In genomic region chr15:45231061-45231576, GRCh38 we compare ENCODE assay signal across 21 cellular contexts. TPM values are rescaled to one million over a fixed set of nuclear protein-coding genes. Genes with fewer than 3 reads are reported as not detected.
A peak's percentile ranks its signal among the peaks of the same experiment; 100 is the strongest.
DNase-seq lines count a peak whose midpoint lies in the region; ATAC-seq and TF ChIP-seq lines count a peak whose summit lies in the region.
"Had no signal": no experiment of that assay in that cellular context is flagged by ENCODE, and none has a peak within 500 bp of the region (broad histone marks: within the 10 kb centered on the region; RNA-seq: fewer than 3 reads in every experiment).

No MANE protein-coding gene starts in this region.

- H3K4me1 ChIP-seq in right atrium auricular region (peaks cover 0 to 9% of the 10 kb centered on the region in 2 donors), Peyer's patch (peaks cover 0 to 13% (median 0%) of the 10 kb centered on the region in 4 donors)
- H3K4me1 ChIP-seq: BLaER1, Caco-2 had no signal

- no peak for ATAC-seq in left cardiac atrium
- ATAC-seq: CD8-positive, alpha-beta T cell had no signal

- H3K27ac ChIP-seq in right atrium auricular region, result peak overlapping the region; percentile 67 to 87
- H3K27ac ChIP-seq in Peyer's patch, result peak overlapping the region in 3 of 4 donors; percentile 22 to 79 (median 75)
- H3K27ac ChIP-seq: 22Rv1, BLaER1, C4-2B, GM23248 had no signal

- peak overlapping the region; percentile 59 for H3K4me3 Mint-ChIP-seq in endothelial cell (ENCODE audit: unreplicated experiment)
- H3K4me3 Mint-ChIP-seq: B cell; CD4-positive, CD25-positive, alpha-beta regulatory T cell; CD8-positive, alpha-beta T cell had no signal

- no peak overlapping the region for H3K27ac Mint-ChIP-seq in endothelial cell (ENCODE audit: unreplicated experiment)
- H3K27ac Mint-ChIP-seq: B cell; CD8-positive, alpha-beta T cell had no signal

- no peaks in the 10 kb centered on the region for H3K27me3 ChIP-seq in right atrium auricular region
- no peaks in the 10 kb centered on the region for H3K27me3 ChIP-seq in Peyer's patch
- H3K27me3 ChIP-seq: BLaER1 had no signal

- DNase-seq in right atrium auricular region (ENCODE audit: low spot score) (no peak), left cardiac atrium (no peak), Peyer's patch (peak in 2 of 3 donors; percentile 62 to 71), endothelial cell (ENCODE audit: low spot score) (no peak), mucosa of gallbladder (ENCODE audit: low spot score) (peak; percentile 40), NCI-H82 (lab: John Stamatoyannopoulos, UW) (no peak), NCI-H2171 (lab: John Stamatoyannopoulos, UW) (no peak)
- no peak for DNase-seq in stimulated activated CD4-positive, alpha-beta T cell treated with anti-CD3 and anti-CD28 coated beads, Interleukin-15, amount 100 ng/mL, for 24 hours
- DNase-seq: Caco-2; CD4-positive, CD25-positive, alpha-beta regulatory T cell; CD8-positive, alpha-beta T cell; DMS153; DND-41; GM23248; H7; HCEC 1CT had no signal

- no peak overlapping the region for H3K4me3 ChIP-seq in right atrium auricular region
- H3K4me3 ChIP-seq in Peyer's patch, result no peak overlapping the region
- H3K4me3 ChIP-seq: BLaER1, GM23248 had no signal

- intact Hi-C loops in left cardiac atrium (cut with DNase I), result no loop called here

- H3K27me3 Mint-ChIP-seq in endothelial cell (ENCODE audit: unreplicated experiment), result no peaks in the 10 kb centered on the region

- peaks cover 0 to 18% of the 10 kb centered on the region in 2 donors for H3K9me3 ChIP-seq in right atrium auricular region
- peaks cover 0 to 7% (median 3%) of the 10 kb centered on the region in 4 donors for H3K9me3 ChIP-seq in Peyer's patch
- H3K9me3 ChIP-seq: Caco-2 had no signal

- H3K36me3 ChIP-seq in right atrium auricular region, result no peaks in the 10 kb centered on the region
- H3K36me3 ChIP-seq in Peyer's patch, result no peaks in the 10 kb centered on the region
- H3K36me3 ChIP-seq: BLaER1 had no signal

- no peak for TF ChIP-seq CTCF in right atrium auricular region (IDR thresholded peaks at IDR 0.05)
- no peak for TF ChIP-seq CTCF in Peyer's patch (IDR thresholded peaks at IDR 0.05)
- no peak for TF ChIP-seq CTCF in endothelial cell (IDR thresholded peaks at IDR 0.05; ENCODE audit: unreplicated experiment)

- no peak for TF ChIP-seq POLR2A in Peyer's patch (IDR thresholded peaks at IDR 0.05)

- H3K4me1 Mint-ChIP-seq in endothelial cell (ENCODE audit: unreplicated experiment), result no peaks in the 10 kb centered on the region
- H3K4me1 Mint-ChIP-seq: B cell; CD4-positive, CD25-positive, alpha-beta regulatory T cell had no signal

- peaks cover 6% of the 10 kb centered on the region for H3K9me3 Mint-ChIP-seq in endothelial cell (ENCODE audit: unreplicated experiment)

- H3K36me3 Mint-ChIP-seq in endothelial cell (ENCODE audit: low read depth, unreplicated experiment), result peaks cover 6% of the 10 kb centered on the region
- H3K36me3 Mint-ChIP-seq: CD4-positive, CD25-positive, alpha-beta regulatory T cell had no signal

RNA-seq across cellular contexts. Expression of gene SLC28A2, which starts 20.9 kb away (rescaled TPM):
- total RNA-seq in right atrium auricular region (not detected), left cardiac atrium (not detected), Peyer's patch (10 to 100 TPM in 3 of 4 donors, under 1 TPM in 1; 0.83 to 75.1 (median 64.6) TPM), endothelial cell (ENCODE audit: unreplicated experiment) (not detected), mucosa of gallbladder (86.6 TPM)
- total RNA-seq: B cell; CD4-positive, CD25-positive, alpha-beta regulatory T cell; CD8-positive, alpha-beta T cell; GM23248; H1; H7 had no signal

RNA-seq across cellular contexts. Expression of gene SHF, which starts 43.4 kb away (rescaled TPM):
- total RNA-seq in right atrium auricular region (10 to 100 TPM in 1 of 2 donors, 1 to 10 TPM in 1; 4.7 to 12.0 TPM), left cardiac atrium (1 to 10 TPM; 6.9 to 8.6 TPM), Peyer's patch (10 to 100 TPM in 2 of 4 donors, 1 to 10 TPM in 2; 5.8 to 20.6 (median 11.2) TPM), endothelial cell (ENCODE audit: unreplicated experiment) (23.0 TPM), mucosa of gallbladder (10.4 TPM)

Comparison
In these comparisons a context has a peak if more than half of its experiments do, and no peak if none do; other contexts are left out.
1. DNase-seq: peak in Peyer's patch (2 of 3) and mucosa of gallbladder (single experiment); none in right atrium auricular region (single experiment), left cardiac atrium (single experiment), endothelial cell (single experiment), stimulated activated CD4-positive, alpha-beta T cell treated with anti-CD3 and anti-CD28 coated beads, Interleukin-15, amount 100 ng/mL, for 24 hours (single experiment), NCI-H82 (single experiment) and NCI-H2171 (single experiment).